Comparison of ENCODE assay signal across 9 cellular contexts in the genomic region with DNA sequence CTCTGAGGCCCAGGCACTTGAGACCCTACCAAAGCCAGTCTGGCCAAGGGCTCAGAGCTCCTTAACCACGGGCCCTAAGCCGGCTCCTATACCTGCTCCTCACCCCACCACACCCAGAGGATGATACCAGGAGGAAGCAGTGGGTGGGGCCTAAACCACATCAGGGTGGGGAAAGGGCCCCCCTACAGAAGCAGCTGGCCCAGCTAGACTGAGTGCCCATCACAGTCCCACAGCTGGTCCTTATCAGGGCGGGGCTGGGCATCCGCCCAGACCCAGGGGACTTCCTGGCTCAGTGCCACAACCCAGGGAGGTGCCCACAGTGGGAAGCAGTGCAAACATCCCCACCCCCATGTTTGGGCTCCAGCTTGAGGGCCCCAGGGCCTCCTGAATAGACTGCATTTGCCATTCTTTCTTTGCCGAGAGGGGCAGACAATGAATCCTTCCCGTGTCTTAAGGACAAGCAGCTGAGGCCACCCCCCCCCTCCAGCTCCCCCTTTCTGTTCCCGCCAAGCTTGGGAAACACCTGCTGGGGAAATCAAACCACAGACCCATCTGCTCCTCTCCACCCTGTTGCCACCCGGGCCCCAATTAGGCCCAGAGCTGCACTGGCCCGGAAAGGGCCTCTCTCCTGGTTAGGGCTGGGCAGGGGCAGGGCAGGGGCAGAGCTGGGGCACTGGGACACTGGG. TPM values are rescaled to one million over a fixed set of nuclear protein-coding genes. Genes with fewer than 3 reads are reported as not detected.
DNase-seq lines count a peak whose midpoint lies in the region; ATAC-seq and TF ChIP-seq lines count a peak whose summit lies in the region.
"Had no signal": no experiment of that assay in that cellular context is flagged by ENCODE, and none has a peak within 500 bp of the region (broad histone marks: within the 10 kb centered on the region; RNA-seq: fewer than 3 reads in every experiment).

No MANE protein-coding gene starts in this region.

- ATAC-seq in GM19452 (IDR thresholded peaks at IDR 0.05; ENCODE audit: unreplicated experiment) = no peak
- no peak for ATAC-seq in GM21717 (IDR thresholded peaks at IDR 0.05; ENCODE audit: unreplicated experiment)
- no peak for ATAC-seq in HG03457 (IDR thresholded peaks at IDR 0.05; ENCODE audit: unreplicated experiment)

- H3K9me3 Mint-ChIP-seq in immature natural killer cell = no peaks in the 10 kb centered on the region

- H3K27ac ChIP-seq in SK-N-MC = peak overlapping the region; percentile 68

- DNase-seq in DMS 273 (lab: John Stamatoyannopoulos, UW; ENCODE audit: unreplicated experiment) (peak; percentile 91), LoVo (ENCODE audit: low spot score) (peak; percentile 51), SK-N-MC (ENCODE audit: low read depth, low spot score) (no peak), immature natural killer cell (peak in 1 of 3 donors; percentile 22), GM20000 (ENCODE audit: low spot score) (no peak)
- DNase-seq: Right ventricle myocardium superior had no signal

- H3K4me1 Mint-ChIP-seq in immature natural killer cell = peaks cover 58 to 63% of the 10 kb centered on the region in 2 donors

- H3K36me3 Mint-ChIP-seq in immature natural killer cell = no peaks in the 10 kb centered on the region

- H3K4me3 Mint-ChIP-seq in immature natural killer cell = peak overlapping the region; percentile 26 to 76 (median 69)

- H3K27me3 Mint-ChIP-seq in immature natural killer cell (ENCODE audit: low read depth in 3 of 3) = peaks cover 2 to 3% (median 2%) of the 10 kb centered on the region in 3 donors

- H3K27ac Mint-ChIP-seq in immature natural killer cell = peak overlapping the region in 5 of 6 donors; percentile 63 to 88 (median 76)

- H3K9me3 ChIP-seq in SK-N-MC (ENCODE audit: low read depth, low read length) = no peaks in the 10 kb centered on the region

- H3K36me3 ChIP-seq in SK-N-MC (ENCODE audit: insufficient read depth, low read length) = peaks cover 40% of the 10 kb centered on the region

- H3K4me3 ChIP-seq in SK-N-MC = no peak overlapping the region; the same call in 1 of the 2 replicates

- no peak overlapping the region for H3K9ac ChIP-seq in SK-N-MC (ENCODE audit: insufficient read length)

- no peak for TF ChIP-seq CTCF in GM20000 (IDR thresholded peaks at IDR 0.05; ENCODE audit: extremely low read depth, missing control alignments)

RNA-seq across cellular contexts. Expression of a gene that starts 6.2 kb away (rescaled TPM):
- 1 to 10 TPM in 2 of 3 donors, under 1 TPM in 1; 0.28 to 1.3 (median 1.2) TPM for polyA plus RNA-seq in immature natural killer cell

RNA-seq across cellular contexts. Expression of a gene that starts 34.4 kb away (rescaled TPM):
- 1 to 10 TPM in 1 of 3 donors, under 1 TPM in 1, not detected in 1; 0.28 to 2.5 TPM for polyA plus RNA-seq in immature natural killer cell

RNA-seq across cellular contexts. Expression of a gene that starts 40.9 kb away (rescaled TPM):
- polyA plus RNA-seq in immature natural killer cell = not detected

Comparison
In these comparisons a context has a peak if more than half of its experiments do, and no peak if none do; other contexts are left out.
1. DNase-seq: peak in DMS 273 (single experiment) and LoVo (single experiment); none in SK-N-MC (single experiment) and GM20000 (single experiment).